ENCODE assay signal across 22 cellular contexts in genomic region chr1:57232500-57232899, GRCh38.
A peak's percentile ranks its signal among the peaks of the same experiment; 100 is the strongest.
DNase-seq lines count a peak whose midpoint lies in the region; ATAC-seq and TF ChIP-seq lines count a peak whose summit lies in the region.
"Had no signal": no experiment of that assay in that cellular context is flagged by ENCODE, and none has a peak within 500 bp of the region (broad histone marks: within the 10 kb centered on the region; RNA-seq: fewer than 3 reads in every experiment).

No MANE protein-coding gene starts in this region.

- intact Hi-C loops in IMR-90 (cut with micrococcal nuclease) = no loop called here

- ATAC-seq in SK-N-SH treated with all-trans-retinoic acid at 6 μM for 48 hours = no peak
- no peak for ATAC-seq in IMR-90 (ENCODE audit: low read depth)
- no peak for ATAC-seq in GM21576 (IDR thresholded peaks at IDR 0.05; ENCODE audit: unreplicated experiment)
- ATAC-seq: upper lobe of right lung had no signal

- no TSS peak for BruUV-seq in IMR-90 (replicated peaks; lab: Mats Ljungman, UMichigan)

- no peaks in the 10 kb centered on the region for H3K79me1 ChIP-seq in IMR-90 (ENCODE audit: low read depth in 1 of 2, low read length in 2 of 2)

- H3K9ac ChIP-seq in SK-N-SH (no peak overlapping the region), IMR-90 (ENCODE audit: low read depth, low read length) (no peak overlapping the region)

- no peak overlapping the region for H3K4me2 ChIP-seq in SK-N-SH
- H3K4me2 ChIP-seq in IMR-90 (ENCODE audit: low read depth, low read length) = no peak overlapping the region
- H3K4me2 ChIP-seq: PC-9 had no signal

- no peak for TF ChIP-seq POLR2A in IMR-90 (IDR thresholded peaks at IDR 0.05; ENCODE audit: low read depth, low read length)

- no peak; the same call in 1 of the 2 replicates for TF ChIP-seq RAD21 in SK-N-SH (IDR thresholded peaks at IDR 0.05; ENCODE audit: low read length)
- TF ChIP-seq RAD21 in IMR-90 (IDR thresholded peaks at IDR 0.05; ENCODE audit: low read length) = no peak

- H3K4me1 ChIP-seq in SK-N-SH (ENCODE audit: control insufficient read depth in 1 of 2, insufficient read depth in 2 of 2, low read depth in 1 of 2, low read length in 1 of 2) = no peaks in the 10 kb centered on the region
- no peaks in the 10 kb centered on the region for H3K4me1 ChIP-seq in IMR-90 (ENCODE audit: control insufficient read depth, insufficient read depth, low read length)
- H3K4me1 ChIP-seq: upper lobe of right lung had no signal

- no peak overlapping the region for H3K23ac ChIP-seq in IMR-90 (ENCODE audit: low read depth, low read length)

- H3K9me3 Mint-ChIP-seq in chondrocyte (ENCODE audit: low read depth) (no peaks in the 10 kb centered on the region), osteocyte (ENCODE audit: unreplicated experiment) (no peaks in the 10 kb centered on the region)
- H3K9me3 Mint-ChIP-seq: central memory CD8-positive, alpha-beta T cell; naive B cell had no signal

- POLR2A ChIA-PET in SK-N-SH (lab: Yijun Ruan, JAX) (no interaction called here), IMR-90 (lab: Charles Lee; ENCODE audit: unreplicated experiment) (no interaction called here)

- H2AFZ ChIP-seq in SK-N-SH (ENCODE audit: low read depth) (no peak overlapping the region), IMR-90 (replicated peaks; ENCODE audit: low read length, poor library complexity) (no peak overlapping the region)
- H2AFZ ChIP-seq: PC-9 had no signal

- H2BK120ac ChIP-seq in IMR-90 (ENCODE audit: low read depth, low read length) = no peak overlapping the region

- H4K8ac ChIP-seq in IMR-90 (ENCODE audit: low read depth in 2 of 2, low read length in 2 of 2) = no peak overlapping the region

- H3K27ac Mint-ChIP-seq in chondrocyte (ENCODE audit: unreplicated experiment) (no peak overlapping the region), osteocyte (ENCODE audit: unreplicated experiment) (no peak overlapping the region)
- H3K27ac Mint-ChIP-seq: naive B cell had no signal

- H3K36me3 ChIP-seq in SK-N-SH (replicated peaks in 1 of 2; ENCODE audit: control insufficient read depth in 1 of 2, insufficient read depth in 2 of 2, low read length in 1 of 2) (no peaks in the 10 kb centered on the region), IMR-90 (ENCODE audit: control insufficient read depth, insufficient read depth, low read length) (no peaks in the 10 kb centered on the region)
- H3K36me3 ChIP-seq: upper lobe of right lung had no signal

- H2BK5ac ChIP-seq in IMR-90 (ENCODE audit: low read depth, low read length, poor library complexity, severe bottlenecking) = no peak overlapping the region

- no peak overlapping the region for H2AK5ac ChIP-seq in IMR-90 (ENCODE audit: low read depth, low read length)

- in situ Hi-C loops in IMR-90 (cut with MboI; ENCODE audit: low sequenced_read_pairs) = no loop called here
- in situ Hi-C loops in GM13976 (cut with MboI; ENCODE audit: low sequenced_read_pairs, unreplicated experiment) = no loop called here

- no peak overlapping the region for H4K91ac ChIP-seq in IMR-90 (ENCODE audit: insufficient read depth, low read depth, low read length)

- H3K9me1 ChIP-seq in IMR-90 (ENCODE audit: insufficient read depth, low read length) = no peaks in the 10 kb centered on the region

- H3K4me3 Mint-ChIP-seq in chondrocyte (ENCODE audit: unreplicated experiment) = no peak overlapping the region
- no peak overlapping the region for H3K4me3 Mint-ChIP-seq in osteocyte (ENCODE audit: unreplicated experiment)
- H3K4me3 Mint-ChIP-seq: central memory CD8-positive, alpha-beta T cell; naive B cell had no signal

- H2BK20ac ChIP-seq in IMR-90 (ENCODE audit: low read depth, low read length) = no peak overlapping the region

- no peak overlapping the region for H3K14ac ChIP-seq in IMR-90 (replicated peaks; ENCODE audit: low read depth, low read length)

- TF ChIP-seq CTCF in SK-N-SH (IDR thresholded peaks at IDR 0.05) (no peak), IMR-90 (conservative IDR thresholded peaks at IDR 0.05; ENCODE audit: low read depth, low read length) (peak; percentile 10; the same call in 1 of the 2 replicates), chondrocyte (IDR thresholded peaks at IDR 0.05) (peak; percentile 33), osteocyte (IDR thresholded peaks at IDR 0.05) (peak; percentile 15), GM13976 (IDR thresholded peaks at IDR 0.05; ENCODE audit: borderline replicate concordance, control extremely low read depth, extremely low read depth, insufficient read depth, missing control alignments) (no peak)

- H4K20me1 ChIP-seq in SK-N-SH (ENCODE audit: insufficient read depth) = no peaks in the 10 kb centered on the region
- H4K20me1 ChIP-seq in IMR-90 (ENCODE audit: insufficient read depth, low read length) = no peaks in the 10 kb centered on the region

- no peak overlapping the region for H3K4me3 ChIP-seq in SK-N-SH (ENCODE audit: low read depth in 2 of 2, low read length in 1 of 2)
- no peak overlapping the region for H3K4me3 ChIP-seq in IMR-90 (ENCODE audit: insufficient read depth, low read depth, low read length)
- H3K4me3 ChIP-seq: PC-9, SK-N-MC, upper lobe of right lung had no signal

- H3K36me3 Mint-ChIP-seq in chondrocyte (ENCODE audit: low read depth) = no peaks in the 10 kb centered on the region
- H3K36me3 Mint-ChIP-seq in osteocyte (ENCODE audit: unreplicated experiment) = no peaks in the 10 kb centered on the region
- H3K36me3 Mint-ChIP-seq: naive B cell had no signal

- no peak overlapping the region for H4K5ac ChIP-seq in IMR-90 (ENCODE audit: low read depth, low read length)

- dilution Hi-C loops in IMR-90 (cut with HindIII; ENCODE audit: low sequenced_read_pairs, unreplicated experiment) = no loop called here

- no peaks in the 10 kb centered on the region for H3K9me3 ChIP-seq in SK-N-SH
- H3K9me3 ChIP-seq in IMR-90 (ENCODE audit: control insufficient read depth, insufficient read depth, low read length) = no peaks in the 10 kb centered on the region
- H3K9me3 ChIP-seq: upper lobe of right lung had no signal

- H3K9me2 ChIP-seq in SK-N-SH = no peaks in the 10 kb centered on the region

- TF ChIP-seq EP300 in SK-N-SH (IDR thresholded peaks at IDR 0.05; ENCODE audit: borderline replicate concordance in 1 of 2, low read depth in 1 of 2, low read length in 1 of 2) = no peak

- H3K27me3 Mint-ChIP-seq in chondrocyte (ENCODE audit: low read depth) (no peaks in the 10 kb centered on the region), osteocyte (ENCODE audit: unreplicated experiment) (peaks cover under 1% of the 10 kb centered on the region)
- H3K27me3 Mint-ChIP-seq: central memory CD8-positive, alpha-beta T cell had no signal

- H3K27ac ChIP-seq in SK-N-SH (ENCODE audit: low read depth in 2 of 2, low read length in 1 of 2) (no peak overlapping the region), IMR-90 (ENCODE audit: insufficient read depth, low read length) (no peak overlapping the region)
- H3K27ac ChIP-seq: PC-9, SK-N-MC, upper lobe of right lung had no signal

- no peaks in the 10 kb centered on the region for H3F3A ChIP-seq in SK-N-SH (replicated peaks; ENCODE audit: insufficient read depth)

- H2AK9ac ChIP-seq in IMR-90 (replicated peaks; ENCODE audit: low read depth, low read length, poor library complexity) = no peak overlapping the region

- 77% methylated on average over 3 of the region's 3 CpGs for WGBS in SK-N-SH (ENCODE audit: low lambda C conversion rate)
- no CpG with 5 or more reads among the region's 3 CpGs for WGBS in IMR-90 (ENCODE audit: extremely low coverage in 2 of 2, insufficient read length in 1 of 2), 2 experiments

- no peak overlapping the region for H3K4ac ChIP-seq in IMR-90 (ENCODE audit: low read depth, low read length)

- H3K56ac ChIP-seq in IMR-90 (ENCODE audit: extremely low read depth, insufficient read depth, low read length) = no peak overlapping the region

- H3K4me1 Mint-ChIP-seq in chondrocyte (ENCODE audit: low read depth) (no peaks in the 10 kb centered on the region), osteocyte (ENCODE audit: unreplicated experiment) (no peaks in the 10 kb centered on the region)
- H3K4me1 Mint-ChIP-seq: central memory CD8-positive, alpha-beta T cell; naive B cell had no signal

- DNase-seq in SK-N-SH = no peak
- DNase-seq in IMR-90 = no peak
- no peak for DNase-seq in chondrocyte (ENCODE audit: low spot score)
- DNase-seq in osteocyte (ENCODE audit: extremely low spot score, unreplicated experiment) = no peak
- DNase-seq in COLO829 (ENCODE audit: low spot score) = no peak
- DNase-seq in GM13976 (ENCODE audit: low spot score) = no peak
- DNase-seq: activated CD4-positive, alpha-beta T cell treated with anti-CD3 and anti-CD28 coated beads for 48 hours; activated CD8-positive, alpha-beta memory T cell treated with anti-CD3 and anti-CD28 coated beads, Interleukin-2, amount 50 U/mL, for 48 hours; activated gamma-delta T cell treated with Interleukin-2 at 50 U/mL for 16 hours; AML-193; amygdala; effector CD4-positive, alpha-beta T cell; head of caudate nucleus; naive B cell; NCI-H1436 treated with DMSO at 0.1 percent for 48 hours; PC-9; stimulated activated CD4-positive, alpha-beta T cell treated with anti-CD3 and anti-CD28 coated beads, Interleukin-2, amount 100 ng/mL, for 48 hours; upper lobe of right lung had no signal

- H3K18ac ChIP-seq in IMR-90 (ENCODE audit: low read depth, low read length) = no peak overlapping the region

- no peak overlapping the region for H2BK15ac ChIP-seq in IMR-90 (ENCODE audit: low read depth, low read length)

- H3K27me3 ChIP-seq in SK-N-SH (ENCODE audit: insufficient read depth) (no peaks in the 10 kb centered on the region), IMR-90 (ENCODE audit: control insufficient read depth, insufficient read depth, low read length) (no peaks in the 10 kb centered on the region)
- H3K27me3 ChIP-seq: upper lobe of right lung had no signal

- CTCF ChIA-PET in SK-N-SH (lab: Yijun Ruan, JAX) = no interaction called here
- CTCF ChIA-PET in IMR-90 (lab: Yijun Ruan, JAX) = interaction anchor here (0.8 to 1.0 kb wide), 2 partner anchors 9 to 90 kb away, joined by 4 read pairs; no protein-coding TSS in a partner anchor

- no peaks in the 10 kb centered on the region for H3K79me2 ChIP-seq in SK-N-SH (ENCODE audit: insufficient read depth)

TF ChIP-seq in SK-N-SH, 30 proteins besides CTCF, POLR2A, EP300 and RAD21:
- no peak for TF ChIP-seq RFX5 (IDR thresholded peaks at IDR 0.05; ENCODE audit: low read length)
- peak; percentile 13; the same call in 1 of the 2 replicates for TF ChIP-seq SMC3 (IDR thresholded peaks at IDR 0.05; ENCODE audit: low read depth, low read length)

TF ChIP-seq in SK-N-SH treated with all-trans-retinoic acid at 6 μM for 48 hours, 23 proteins besides CTCF, POLR2A, EP300 and RAD21 (continues in another document):
- TF ChIP-seq ZNF565 (CRISPR knock-in tag; conservative IDR thresholded peaks at IDR 0.05; ENCODE audit: low read depth) = no peak
- no peak for TF ChIP-seq ZNF70 (CRISPR knock-in tag; IDR thresholded peaks at IDR 0.05)
- no peak for TF ChIP-seq BACH2 (CRISPR knock-in tag; IDR thresholded peaks at IDR 0.05; ENCODE audit: borderline replicate concordance)
- TF ChIP-seq ZNF8 (CRISPR knock-in tag; IDR thresholded peaks at IDR 0.05) = no peak

TF ChIP-seq in IMR-90, 13 proteins besides CTCF, POLR2A, EP300 and RAD21:
- TF ChIP-seq NFE2L2 (IDR thresholded peaks at IDR 0.05; ENCODE audit: low read depth, low read length) = no peak
TF ChIP-seq in IMR-90: peak in this region for 0.

Comparison
In these comparisons a context has a peak if more than half of its experiments do, and no peak if none do; other contexts are left out.
1. CTCF ChIP-seq: peak in IMR-90 (single experiment), chondrocyte (single experiment) and osteocyte (single experiment); none in SK-N-SH (single experiment) and GM13976 (single experiment).